27 cellular contexts compared by ENCODE assay signal in genomic region chr6:161346717-161347504, GRCh38.
"Had no signal": no experiment of that assay in that cellular context is flagged by ENCODE, and none has a peak within 500 bp of the region (broad histone marks: within the 10 kb centered on the region; RNA-seq: fewer than 3 reads in every experiment).

No MANE protein-coding gene starts in this region.

- H3K27ac ChIP-seq: adrenal gland, ascending aorta, esophagus squamous epithelium, heart right ventricle, stomach, testis, uterus, WERI-Rb-1 had no signal

- H3K4me3 ChIP-seq: adrenal gland, ascending aorta, esophagus squamous epithelium, heart right ventricle, mucosa of descending colon, stomach, testis, uterus had no signal

- H3K27me3 ChIP-seq: adrenal gland, ascending aorta, esophagus squamous epithelium, heart right ventricle, stomach, testis, uterus had no signal

- H3K36me3 ChIP-seq: adrenal gland, ascending aorta, esophagus squamous epithelium, heart right ventricle, stomach, uterus, WERI-Rb-1 had no signal

- DNase-seq: activated CD4-positive, alpha-beta T cell treated with anti-CD3 and anti-CD28 coated beads for 48 hours; activated CD4-positive, alpha-beta T cell treated with anti-CD3 and anti-CD28 coated beads, Interleukin-2, amount 50 U/mL, for 48 hours; activated CD8-positive, alpha-beta memory T cell treated with anti-CD3 and anti-CD28 coated beads for 24 hours; activated effector memory CD4-positive, alpha-beta T cell treated with anti-CD3 and anti-CD28 coated beads, Interleukin-2, amount 50 U/mL, for 16 hours; activated naive CD4-positive, alpha-beta T cell treated with anti-CD3 and anti-CD28 coated beads for 36 hours; activated naive CD8-positive, alpha-beta T cell treated with anti-CD3 and anti-CD28 coated beads for 36 hours; activated T-cell treated with anti-CD3 and anti-CD28 coated beads, Interleukin-2, amount 50 U/mL, for 1 hour; adrenal gland; endodermal cell; esophagus squamous epithelium; foreskin melanocyte; heart right ventricle; mesendoderm; mucosa of descending colon; posterior cingulate gyrus; right cardiac atrium; stimulated activated CD4-positive, alpha-beta T cell treated with anti-CD3 and anti-CD28 coated beads, Interleukin-12 subunit alpha, Interleukin-12 subunit beta, amount 100 ng/mL, for 4 hours; stimulated activated CD4-positive, alpha-beta T cell treated with anti-CD3 and anti-CD28 coated beads, Interleukin-4, amount 100 ng/mL, for 24 hours; stimulated activated naive B cell treated with anti-CD40 and anti-IgM and Interleukin-4, amounts not matched to agents 10 μg/mL and 1 μg/mL and 100 μg/mL, for 72 hours; stomach; SW 1271; T-helper 9 cell; testis; uterus; WERI-Rb-1 had no signal

- H3K9me3 ChIP-seq: adrenal gland, ascending aorta, esophagus squamous epithelium, heart right ventricle, mucosa of descending colon, stomach, testis, uterus had no signal

- H3K4me1 ChIP-seq: adrenal gland, ascending aorta, esophagus squamous epithelium, stomach, testis, uterus had no signal

- ATAC-seq: activated CD4-positive, CD25-positive, alpha-beta regulatory T cell treated with anti-CD3 and anti-CD28 coated beads, Interleukin-2, amount 50 U/mL, for 24 hours; heart right ventricle; mucosa of descending colon; right cardiac atrium; stimulated activated naive B cell treated with anti-CD40 and anti-IgM and Interleukin-4, amounts not matched to agents 10 μg/mL and 1 μg/mL and 100 μg/mL, for 72 hours had no signal
